ENCODE assay signal across 19 cellular contexts in the genomic region with DNA sequence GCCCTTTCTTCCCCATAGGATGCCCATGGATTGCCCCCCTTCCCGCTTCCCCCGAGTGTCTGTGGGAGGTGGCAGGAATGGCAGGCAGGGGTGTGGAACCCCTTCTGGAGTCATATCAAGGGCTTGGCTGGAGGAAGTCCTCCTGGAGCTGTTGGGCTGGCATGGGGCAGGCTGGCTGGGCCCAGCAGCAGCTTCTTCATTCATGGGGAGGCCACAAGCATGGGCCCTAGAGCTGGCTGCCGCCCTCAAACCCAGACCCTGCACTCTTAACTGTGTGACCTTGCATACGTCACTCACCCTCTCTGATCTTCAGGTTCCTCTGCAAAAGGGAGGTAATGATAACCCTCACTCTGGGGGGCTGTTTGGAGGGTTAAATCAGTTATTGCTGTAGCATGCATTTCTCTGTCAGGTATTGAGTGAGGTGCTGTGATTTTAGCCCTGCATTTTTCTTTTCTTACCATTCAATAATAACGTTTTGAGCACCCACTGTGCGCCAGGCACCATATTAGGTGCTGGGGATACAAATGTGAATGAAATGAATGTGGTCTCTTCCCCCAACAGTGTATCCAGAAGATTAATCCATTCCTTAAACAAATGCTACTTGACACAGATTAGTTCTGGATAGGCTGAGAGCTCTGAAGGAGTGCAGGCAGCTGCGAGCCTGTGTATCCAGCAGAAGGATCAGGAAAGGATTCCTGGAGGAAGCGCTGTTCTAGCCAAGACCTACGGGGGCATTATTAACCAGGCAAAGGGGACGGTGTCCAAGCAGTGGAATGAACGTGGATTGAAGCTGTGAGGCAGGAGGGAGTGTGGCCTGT. TPM values are rescaled to one million over a fixed set of nuclear protein-coding genes. Genes with fewer than 3 reads are reported as not detected.
DNase-seq lines count a peak whose midpoint lies in the region; ATAC-seq, FAIRE-seq and TF ChIP-seq lines count a peak whose summit lies in the region.
"Had no signal": no experiment of that assay in that cellular context is flagged by ENCODE, and none has a peak within 500 bp of the region (broad histone marks: within the 10 kb centered on the region; RNA-seq: fewer than 3 reads in every experiment).

No MANE protein-coding gene starts in this region.

- no peak overlapping the region for H3K4me3 ChIP-seq in keratinocyte (ENCODE audit: control insufficient read depth in 2 of 3, extremely low read depth in 1 of 3, insufficient read depth in 2 of 3, low read depth in 1 of 3, low read length in 3 of 3)

- no peaks in the 10 kb centered on the region for H3K9me3 ChIP-seq in keratinocyte (ENCODE audit: control insufficient read depth, low read depth, low read length)

- CTCF ChIA-PET in RWPE1 (lab: Yijun Ruan, JAX), result interaction anchor here (0.9 kb wide), 1 partner anchor 16 kb away, joined by 3 read pairs; no protein-coding TSS in a partner anchor

- peaks cover 27% of the 10 kb centered on the region for H3K4me1 ChIP-seq in keratinocyte (ENCODE audit: control insufficient read depth, extremely low read depth, insufficient read depth, low read length)

- H3K27me3 ChIP-seq in keratinocyte (ENCODE audit: control insufficient read depth, extremely low read depth, insufficient read depth, low read length), result no peaks in the 10 kb centered on the region

- FAIRE-seq in keratinocyte (lab: Jason Lieb, UNC), result peak; percentile 13
- FAIRE-seq: A204.1, H1 had no signal

- H3K9ac ChIP-seq in keratinocyte (ENCODE audit: control insufficient read depth, extremely low read depth, insufficient read depth, low read length), result no peak overlapping the region

- H3K79me2 ChIP-seq in keratinocyte (ENCODE audit: control insufficient read depth, insufficient read depth, low read length), result peaks cover 98% of the 10 kb centered on the region

- POLR2A ChIA-PET in RWPE1 (lab: Yijun Ruan, JAX; ENCODE audit: low non-redundant PET), result no interaction called here

- ATAC-seq in GM21786 (IDR thresholded peaks at IDR 0.05; ENCODE audit: unreplicated experiment) (no peak), GM18858 (IDR thresholded peaks at IDR 0.05; ENCODE audit: unreplicated experiment) (no peak)

- no peak for TF ChIP-seq CTCF in RWPE1 (conservative IDR thresholded peaks at IDR 0.05; ENCODE audit: low read depth)
- TF ChIP-seq CTCF in keratinocyte (optimal IDR thresholded peaks at IDR 0.05 in 1 of 3, IDR thresholded peaks at IDR 0.05 in 1 of 3, conservative IDR thresholded peaks at IDR 0.05 in 1 of 3; ENCODE audit: extremely low read depth in 1 of 3, insufficient read depth in 2 of 3, low read length in 3 of 3), result no peak

- H2AFZ ChIP-seq in keratinocyte (ENCODE audit: control insufficient read depth, low read length), result no peak overlapping the region

- H3K9me1 ChIP-seq in keratinocyte (ENCODE audit: control insufficient read depth, extremely low read depth, insufficient read depth, low read length), result peaks cover 9% of the 10 kb centered on the region

- H3K27ac ChIP-seq in RWPE1 (peak overlapping the region; percentile 47), keratinocyte (ENCODE audit: control insufficient read depth, insufficient read depth, low read length) (no peak overlapping the region)

- peaks cover 58% of the 10 kb centered on the region for H4K20me1 ChIP-seq in keratinocyte (ENCODE audit: control insufficient read depth, extremely low read depth, insufficient read depth, low read length)

- no peak overlapping the region for H3K4me2 ChIP-seq in keratinocyte (ENCODE audit: control insufficient read depth, extremely low read depth, insufficient read depth, low read depth, low read length)

- peaks cover 59 to 83% of the 10 kb centered on the region in 2 experiments for H3K36me3 ChIP-seq in keratinocyte (ENCODE audit: control insufficient read depth in 2 of 2, extremely low read depth in 1 of 2, insufficient read depth in 2 of 2, low read length in 2 of 2)

- dilution Hi-C loops in keratinocyte (cut with MboI; ENCODE audit: extremely low pct_ligation_motif_present, low sequenced_read_pairs), result no loop called here

- peak; percentile 39 for DNase-seq in activated effector memory CD4-positive, alpha-beta T cell treated with anti-CD3 and anti-CD28 coated beads, Interleukin-2, amount 50 U/mL, for 16 hours
- DNase-seq in activated effector memory CD4-positive, alpha-beta T cell treated with Interleukin-2 at 50 U/mL for 16 hours, result no peak
- DNase-seq in RWPE1 (ENCODE audit: low spot score) (no peak), keratinocyte (ENCODE audit: low read depth, low spot score) (no peak), NCI-H1048 (lab: John Stamatoyannopoulos, UW) (no peak)
- no peak for DNase-seq in stimulated activated CD4-positive, alpha-beta T cell treated with anti-CD3 and anti-CD28 coated beads, Interleukin-1b, Interleukin-23, amount 100 ng/mL, for 48 hours
- DNase-seq: COR-L47, DND-41, GDM1, Karpas-422, MM.1S, NCI-H1417 treated with DMSO at 0.1 percent for 48 hours, NCI-H2029, NCI-H510A treated with DMSO at 0.1 percent for 48 hours had no signal

RNA-seq across cellular contexts. Expression of a gene that starts 9.3 kb away (rescaled TPM):
- 56.0 to 86.2 TPM (median 61.7 TPM) in 3 replicates for polyA plus RNA-seq in keratinocyte
- 1.7 TPM for polyA plus RNA-seq in keratinocyte (2011; ENCODE audit: low read depth)
- 13.3 and 22.9 TPM in 2 replicates for polyA plus RNA-seq in keratinocyte (2011; cell fraction: cytosol; rRNA removed)
- polyA plus RNA-seq in keratinocyte (2011; cell fraction: nucleus; rRNA removed), result 101 and 129 TPM in 2 replicates
- 7.3 and 119 TPM in 2 replicates for polyA plus RNA-seq in keratinocyte (2012; ENCODE audit: low replicate concordance)
- polyA minus RNA-seq in keratinocyte, result 42.3 to 107 TPM (median 53.2 TPM) in 3 replicates
- 71.6 TPM for polyA minus RNA-seq in keratinocyte (2011; cell fraction: cytosol; rRNA and poly(A)+ RNA removed)
- polyA minus RNA-seq in keratinocyte (2011; cell fraction: nucleus; rRNA and poly(A)+ RNA removed), result 148 and 180 TPM in 2 replicates
- polyA plus RNA-seq: CD14-positive monocyte had no signal

RNA-seq across cellular contexts. Expression of a gene that starts 49.9 kb away (rescaled TPM):
- polyA plus RNA-seq in keratinocyte, result not detected in 3 replicates
- polyA plus RNA-seq in keratinocyte (2011; ENCODE audit: low read depth), result not detected
- not detected in 2 replicates for polyA plus RNA-seq in keratinocyte (2011; cell fraction: cytosol; rRNA removed)
- polyA plus RNA-seq in keratinocyte (2011; cell fraction: nucleus; rRNA removed), result not detected in 2 replicates
- not detected in 2 replicates for polyA plus RNA-seq in keratinocyte (2012; ENCODE audit: low replicate concordance)
- polyA minus RNA-seq in keratinocyte, result not detected in 3 replicates
- polyA minus RNA-seq in keratinocyte (2011; cell fraction: cytosol; rRNA and poly(A)+ RNA removed), result not detected
- polyA minus RNA-seq in keratinocyte (2011; cell fraction: nucleus; rRNA and poly(A)+ RNA removed), result not detected in 2 replicates
- polyA plus RNA-seq: CD14-positive monocyte had no signal
